In the genomic region with DNA sequence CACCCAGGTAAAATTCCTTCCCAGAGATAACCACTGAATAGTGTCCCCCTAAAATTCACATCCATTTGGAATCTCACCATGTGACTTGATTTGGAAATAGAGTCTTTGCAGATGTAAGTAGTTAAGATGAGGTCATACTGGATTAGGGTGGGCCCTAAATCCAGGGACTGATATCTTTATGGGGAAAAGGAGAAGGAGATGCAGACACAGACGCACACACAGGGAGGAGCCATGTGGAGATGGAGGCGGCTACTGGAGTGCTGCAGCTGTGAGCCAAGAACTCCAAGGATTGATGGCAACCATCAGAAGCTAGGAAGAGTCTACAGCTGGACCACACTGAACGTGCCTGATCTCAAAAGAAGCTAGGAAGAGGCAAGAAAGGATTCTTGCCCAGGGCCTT, we compare ENCODE assay signal across 1 cellular context.
TF ChIP-seq lines count a peak whose summit lies in the region.

No MANE protein-coding gene starts in this region.

TF ChIP-seq in GM23338, 12 proteins besides CTCF, POLR2A, EP300 and RAD21 (continued from another document):
- TF ChIP-seq, protein P1, sequence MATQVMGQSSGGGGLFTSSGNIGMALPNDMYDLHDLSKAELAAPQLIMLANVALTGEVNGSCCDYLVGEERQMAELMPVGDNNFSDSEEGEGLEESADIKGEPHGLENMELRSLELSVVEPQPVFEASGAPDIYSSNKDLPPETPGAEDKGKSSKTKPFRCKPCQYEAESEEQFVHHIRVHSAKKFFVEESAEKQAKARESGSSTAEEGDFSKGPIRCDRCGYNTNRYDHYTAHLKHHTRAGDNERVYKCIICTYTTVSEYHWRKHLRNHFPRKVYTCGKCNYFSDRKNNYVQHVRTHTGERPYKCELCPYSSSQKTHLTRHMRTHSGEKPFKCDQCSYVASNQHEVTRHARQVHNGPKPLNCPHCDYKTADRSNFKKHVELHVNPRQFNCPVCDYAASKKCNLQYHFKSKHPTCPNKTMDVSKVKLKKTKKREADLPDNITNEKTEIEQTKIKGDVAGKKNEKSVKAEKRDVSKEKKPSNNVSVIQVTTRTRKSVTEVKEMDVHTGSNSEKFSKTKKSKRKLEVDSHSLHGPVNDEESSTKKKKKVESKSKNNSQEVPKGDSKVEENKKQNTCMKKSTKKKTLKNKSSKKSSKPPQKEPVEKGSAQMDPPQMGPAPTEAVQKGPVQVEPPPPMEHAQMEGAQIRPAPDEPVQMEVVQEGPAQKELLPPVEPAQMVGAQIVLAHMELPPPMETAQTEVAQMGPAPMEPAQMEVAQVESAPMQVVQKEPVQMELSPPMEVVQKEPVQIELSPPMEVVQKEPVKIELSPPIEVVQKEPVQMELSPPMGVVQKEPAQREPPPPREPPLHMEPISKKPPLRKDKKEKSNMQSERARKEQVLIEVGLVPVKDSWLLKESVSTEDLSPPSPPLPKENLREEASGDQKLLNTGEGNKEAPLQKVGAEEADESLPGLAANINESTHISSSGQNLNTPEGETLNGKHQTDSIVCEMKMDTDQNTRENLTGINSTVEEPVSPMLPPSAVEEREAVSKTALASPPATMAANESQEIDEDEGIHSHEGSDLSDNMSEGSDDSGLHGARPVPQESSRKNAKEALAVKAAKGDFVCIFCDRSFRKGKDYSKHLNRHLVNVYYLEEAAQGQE (IDR thresholded peaks at IDR 0.05; ENCODE audit: unreplicated experiment) = no peak
- no peak for TF ChIP-seq CREB1 (CRISPR knock-in tag; IDR thresholded peaks at IDR 0.05; ENCODE audit: low read depth)
- TF ChIP-seq, protein P2, sequence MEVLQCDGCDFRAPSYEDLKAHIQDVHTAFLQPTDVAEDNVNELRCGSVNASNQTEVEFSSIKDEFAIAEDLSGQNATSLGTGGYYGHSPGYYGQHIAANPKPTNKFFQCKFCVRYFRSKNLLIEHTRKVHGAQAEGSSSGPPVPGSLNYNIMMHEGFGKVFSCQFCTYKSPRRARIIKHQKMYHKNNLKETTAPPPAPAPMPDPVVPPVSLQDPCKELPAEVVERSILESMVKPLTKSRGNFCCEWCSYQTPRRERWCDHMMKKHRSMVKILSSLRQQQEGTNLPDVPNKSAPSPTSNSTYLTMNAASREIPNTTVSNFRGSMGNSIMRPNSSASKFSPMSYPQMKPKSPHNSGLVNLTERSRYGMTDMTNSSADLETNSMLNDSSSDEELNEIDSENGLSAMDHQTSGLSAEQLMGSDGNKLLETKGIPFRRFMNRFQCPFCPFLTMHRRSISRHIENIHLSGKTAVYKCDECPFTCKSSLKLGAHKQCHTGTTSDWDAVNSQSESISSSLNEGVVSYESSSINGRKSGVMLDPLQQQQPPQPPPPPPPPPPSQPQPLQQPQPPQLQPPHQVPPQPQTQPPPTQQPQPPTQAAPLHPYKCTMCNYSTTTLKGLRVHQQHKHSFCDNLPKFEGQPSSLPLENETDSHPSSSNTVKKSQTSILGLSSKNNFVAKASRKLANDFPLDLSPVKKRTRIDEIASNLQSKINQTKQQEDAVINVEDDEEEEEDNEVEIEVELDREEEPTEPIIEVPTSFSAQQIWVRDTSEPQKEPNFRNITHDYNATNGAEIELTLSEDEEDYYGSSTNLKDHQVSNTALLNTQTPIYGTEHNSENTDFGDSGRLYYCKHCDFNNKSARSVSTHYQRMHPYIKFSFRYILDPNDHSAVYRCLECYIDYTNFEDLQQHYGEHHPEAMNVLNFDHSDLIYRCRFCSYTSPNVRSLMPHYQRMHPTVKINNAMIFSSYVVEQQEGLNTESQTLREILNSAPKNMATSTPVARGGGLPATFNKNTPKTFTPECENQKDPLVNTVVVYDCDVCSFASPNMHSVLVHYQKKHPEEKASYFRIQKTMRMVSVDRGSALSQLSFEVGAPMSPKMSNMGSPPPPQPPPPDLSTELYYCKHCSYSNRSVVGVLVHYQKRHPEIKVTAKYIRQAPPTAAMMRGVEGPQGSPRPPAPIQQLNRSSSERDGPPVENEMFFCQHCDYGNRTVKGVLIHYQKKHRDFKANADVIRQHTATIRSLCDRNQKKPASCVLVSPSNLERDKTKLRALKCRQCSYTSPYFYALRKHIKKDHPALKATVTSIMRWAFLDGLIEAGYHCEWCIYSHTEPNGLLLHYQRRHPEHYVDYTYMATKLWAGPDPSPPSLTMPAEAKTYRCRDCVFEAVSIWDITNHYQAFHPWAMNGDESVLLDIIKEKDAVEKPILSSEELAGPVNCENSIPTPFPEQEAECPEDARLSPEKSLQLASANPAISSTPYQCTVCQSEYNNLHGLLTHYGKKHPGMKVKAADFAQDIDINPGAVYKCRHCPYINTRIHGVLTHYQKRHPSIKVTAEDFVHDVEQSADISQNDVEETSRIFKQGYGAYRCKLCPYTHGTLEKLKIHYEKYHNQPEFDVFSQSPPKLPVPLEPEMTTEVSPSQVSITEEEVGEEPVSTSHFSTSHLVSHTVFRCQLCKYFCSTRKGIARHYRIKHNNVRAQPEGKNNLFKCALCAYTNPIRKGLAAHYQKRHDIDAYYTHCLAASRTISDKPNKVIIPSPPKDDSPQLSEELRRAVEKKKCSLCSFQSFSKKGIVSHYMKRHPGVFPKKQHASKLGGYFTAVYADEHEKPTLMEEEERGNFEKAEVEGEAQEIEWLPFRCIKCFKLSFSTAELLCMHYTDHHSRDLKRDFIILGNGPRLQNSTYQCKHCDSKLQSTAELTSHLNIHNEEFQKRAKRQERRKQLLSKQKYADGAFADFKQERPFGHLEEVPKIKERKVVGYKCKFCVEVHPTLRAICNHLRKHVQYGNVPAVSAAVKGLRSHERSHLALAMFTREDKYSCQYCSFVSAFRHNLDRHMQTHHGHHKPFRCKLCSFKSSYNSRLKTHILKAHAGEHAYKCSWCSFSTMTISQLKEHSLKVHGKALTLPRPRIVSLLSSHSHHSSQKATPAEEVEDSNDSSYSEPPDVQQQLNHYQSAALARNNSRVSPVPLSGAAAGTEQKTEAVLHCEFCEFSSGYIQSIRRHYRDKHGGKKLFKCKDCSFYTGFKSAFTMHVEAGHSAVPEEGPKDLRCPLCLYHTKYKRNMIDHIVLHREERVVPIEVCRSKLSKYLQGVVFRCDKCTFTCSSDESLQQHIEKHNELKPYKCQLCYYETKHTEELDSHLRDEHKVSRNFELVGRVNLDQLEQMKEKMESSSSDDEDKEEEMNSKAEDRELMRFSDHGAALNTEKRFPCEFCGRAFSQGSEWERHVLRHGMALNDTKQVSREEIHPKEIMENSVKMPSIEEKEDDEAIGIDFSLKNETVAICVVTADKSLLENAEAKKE (CRISPR knock-in tag; IDR thresholded peaks at IDR 0.05) = no peak
- TF ChIP-seq ZNF114 (CRISPR knock-in tag; IDR thresholded peaks at IDR 0.05) = no peak
- no peak for TF ChIP-seq JUNB (IDR thresholded peaks at IDR 0.05; ENCODE audit: unreplicated experiment)
- TF ChIP-seq STAT1 (IDR thresholded peaks at IDR 0.05; ENCODE audit: unreplicated experiment) = no peak
TF ChIP-seq in GM23338: peak in this region for 0.
